Comparison of ENCODE assay signal across 28 cellular contexts in the genomic region with DNA sequence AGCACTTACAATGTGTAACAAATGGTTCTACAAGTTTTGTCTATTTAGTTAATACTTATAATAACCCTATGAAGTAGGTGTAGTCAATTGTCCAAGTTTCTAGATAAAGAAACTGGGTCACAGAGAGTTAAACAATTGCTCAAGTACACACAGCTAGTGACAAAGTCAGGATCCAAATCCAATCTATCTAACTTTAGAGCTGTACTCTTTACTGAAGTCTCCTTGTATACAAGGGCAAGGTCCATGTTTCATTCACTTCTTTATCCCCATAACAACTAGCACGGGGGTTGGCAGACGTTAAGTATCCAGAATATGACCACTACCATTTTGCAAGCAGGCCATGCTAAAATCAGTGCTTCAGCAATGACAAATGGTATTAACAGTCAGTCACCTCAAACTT.
"Had no signal": no experiment of that assay in that cellular context is flagged by ENCODE, and none has a peak within 500 bp of the region (broad histone marks: within the 10 kb centered on the region; RNA-seq: fewer than 3 reads in every experiment).

No MANE protein-coding gene starts in this region.

- H3K27ac ChIP-seq: heart right ventricle, hepatocyte, left lung, lower lobe of right lung, neural progenitor cell, neutrophil, parathyroid adenoma, right atrium auricular region, sigmoid colon, stomach, testis, thyroid gland, transverse colon, upper lobe of left lung, vagina had no signal

- ATAC-seq: heart right ventricle; left lung; lower lobe of right lung; natural killer cell; stimulated activated memory B cell treated with anti-CD40 and anti-IgM and Interleukin-4, amounts not matched to agents 10 μg/mL and 1 μg/mL and 100 μg/mL, for 72 hours; stimulated activated naive CD8-positive, alpha-beta T cell treated with anti-CD3 and anti-CD28 coated beads, Interleukin-15, Interleukin-2, amounts not matched to agents 100 U/mL and 50 U/mL, for 24 hours had no signal

- H3K27me3 ChIP-seq: hepatocyte, left lung, neural progenitor cell, neutrophil, right atrium auricular region, sigmoid colon, stomach, testis, thyroid gland, transverse colon, upper lobe of left lung, vagina had no signal

- H3K4me2 ChIP-seq: hepatocyte, neural progenitor cell, smooth muscle cell had no signal

- H2AFZ ChIP-seq: hepatocyte, neural progenitor cell, parathyroid adenoma had no signal

- H3K9ac ChIP-seq: neural progenitor cell, parathyroid adenoma had no signal

- H3K9me3 ChIP-seq: heart right ventricle, left lung, lower lobe of right lung, neutrophil, right atrium auricular region, sigmoid colon, stomach, testis, thyroid gland, transverse colon, upper lobe of left lung, vagina had no signal

- DNase-seq: heart right ventricle; islet precursor cell; left lung; lower lobe of right lung; mammary epithelial cell; mesenchymal stem cell; natural killer cell; nephron progenitor cell; occipital lobe; sigmoid colon; stimulated activated CD4-positive, alpha-beta T cell treated with anti-CD3 and anti-CD28 coated beads, Interleukin-1b, Interleukin-23, amount 100 ng/mL, for 48 hours; stimulated activated CD4-positive, alpha-beta T cell treated with anti-CD3 and anti-CD28 coated beads, Interleukin-2, amount 100 ng/mL, for 48 hours; stimulated activated CD4-positive, alpha-beta T cell treated with anti-CD3 and anti-CD28 coated beads, Interleukin-4, amount 100 ng/mL, for 4 hours; stimulated activated CD8-positive, alpha-beta memory T cell treated with anti-CD3 and anti-CD28 coated beads, Interleukin-4, amount 100 ng/mL, for 48 hours; stimulated activated naive CD8-positive, alpha-beta T cell treated with anti-CD3 and anti-CD28 coated beads, Interleukin-15, Interleukin-2, amounts not matched to agents 100 U/mL and 50 U/mL, for 24 hours; stomach; testis; thyroid gland; transverse colon; upper lobe of left lung had no signal

- H3K4me3 ChIP-seq: heart right ventricle, hepatocyte, left lung, lower lobe of right lung, neural progenitor cell, right atrium auricular region, sigmoid colon, smooth muscle cell, stomach, testis, thyroid gland, transverse colon, upper lobe of left lung, vagina had no signal

- H3K4me1 ChIP-seq: heart right ventricle, left lung, lower lobe of right lung, parathyroid adenoma, right atrium auricular region, sigmoid colon, stomach, testis, transverse colon, upper lobe of left lung, vagina had no signal

- H3K36me3 ChIP-seq: left lung, lower lobe of right lung, neutrophil, right atrium auricular region, sigmoid colon, stomach, thyroid gland, transverse colon, upper lobe of left lung, vagina had no signal

- H3K79me2 ChIP-seq: hepatocyte, parathyroid adenoma had no signal
